1 cellular context compared by ENCODE assay signal in the genomic region with DNA sequence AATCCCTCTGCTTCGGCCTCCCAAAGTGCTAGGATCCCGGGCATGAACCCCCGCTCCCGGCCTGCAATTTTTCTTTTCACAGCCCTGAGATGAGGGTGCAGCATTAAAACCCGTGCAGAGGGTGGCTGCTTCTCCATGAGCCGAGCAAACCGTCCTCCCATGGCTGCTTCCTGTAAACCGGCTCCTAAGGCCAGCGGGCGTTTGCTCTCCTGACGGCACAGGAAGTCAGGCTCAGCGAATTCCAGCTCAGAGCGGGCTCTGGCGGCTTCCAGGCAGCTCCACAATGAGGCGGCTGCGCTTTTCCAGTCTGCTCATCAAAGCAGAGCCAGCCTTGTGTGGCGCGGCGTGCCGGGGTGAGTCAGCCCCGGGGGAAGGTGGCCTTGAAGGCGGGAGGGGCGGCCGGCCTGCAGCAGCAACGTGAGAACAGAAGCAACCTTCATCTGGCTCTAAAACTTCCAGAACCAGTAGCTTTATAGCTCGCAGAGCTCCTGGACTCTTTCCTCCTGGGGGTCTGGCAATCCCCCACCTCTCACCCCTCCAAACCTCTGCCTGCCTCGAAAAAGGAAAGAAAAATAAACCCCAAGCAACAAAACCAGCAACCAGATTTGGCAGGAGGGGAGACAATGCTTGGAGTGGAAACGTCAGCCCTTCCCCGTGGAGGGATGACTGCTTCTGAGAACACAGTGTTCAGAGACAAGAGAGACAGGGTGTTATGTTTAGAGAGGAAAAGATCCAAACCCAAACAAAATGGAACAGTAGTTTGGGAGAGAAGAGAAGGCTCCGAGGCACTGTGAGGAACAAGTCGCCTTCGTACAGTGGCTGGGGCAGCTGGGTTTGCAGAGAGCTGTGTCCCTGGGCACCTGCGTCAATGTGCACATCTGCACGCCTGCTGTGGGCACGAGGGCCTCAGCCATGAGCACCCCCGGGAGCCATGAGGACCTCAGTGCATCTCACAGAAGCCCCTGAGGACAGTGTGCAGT.
A peak's percentile ranks its signal among the peaks of the same experiment; 100 is the strongest.
TF ChIP-seq lines count a peak whose summit lies in the region.

No MANE protein-coding gene starts in this region.

TF ChIP-seq in HepG2, 621 proteins besides CTCF, POLR2A, EP300 and RAD21 (continued from another document and continues in another):
- TF ChIP-seq, protein P1, sequence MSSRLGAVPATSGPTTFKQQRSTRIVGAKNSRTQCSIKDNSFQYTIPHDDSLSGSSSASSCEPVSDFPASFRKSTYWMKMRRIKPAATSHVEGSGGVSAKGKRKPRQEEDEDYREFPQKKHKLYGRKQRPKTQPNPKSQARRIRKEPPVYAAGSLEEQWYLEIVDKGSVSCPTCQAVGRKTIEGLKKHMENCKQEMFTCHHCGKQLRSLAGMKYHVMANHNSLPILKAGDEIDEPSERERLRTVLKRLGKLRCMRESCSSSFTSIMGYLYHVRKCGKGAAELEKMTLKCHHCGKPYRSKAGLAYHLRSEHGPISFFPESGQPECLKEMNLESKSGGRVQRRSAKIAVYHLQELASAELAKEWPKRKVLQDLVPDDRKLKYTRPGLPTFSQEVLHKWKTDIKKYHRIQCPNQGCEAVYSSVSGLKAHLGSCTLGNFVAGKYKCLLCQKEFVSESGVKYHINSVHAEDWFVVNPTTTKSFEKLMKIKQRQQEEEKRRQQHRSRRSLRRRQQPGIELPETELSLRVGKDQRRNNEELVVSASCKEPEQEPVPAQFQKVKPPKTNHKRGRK (CRISPR knock-in tag; IDR thresholded peaks at IDR 0.05): no peak
- TF ChIP-seq FOXM1 (CRISPR knock-in tag; IDR thresholded peaks at IDR 0.05) (no peak), HOXA3 (CRISPR knock-in tag; IDR thresholded peaks at IDR 0.05) (peak; percentile 94), ZNF253 (CRISPR knock-in tag; IDR thresholded peaks at IDR 0.05; ENCODE audit: borderline replicate concordance) (no peak), NR2F6 (IDR thresholded peaks at IDR 0.05) (no peak), NR2F6 (CRISPR knock-in tag; IDR thresholded peaks at IDR 0.05) (peak; percentile 83), THAP11 (CRISPR knock-in tag; IDR thresholded peaks at IDR 0.05) (peak; percentile 68), ZNF510 (CRISPR knock-in tag; IDR thresholded peaks at IDR 0.05; ENCODE audit: low read depth) (no peak), TGIF2 (CRISPR knock-in tag; IDR thresholded peaks at IDR 0.05) (peak; percentile 85), FOSL2 (CRISPR knock-in tag; IDR thresholded peaks at IDR 0.05) (peak; percentile 99), HIVEP1 (CRISPR knock-in tag; IDR thresholded peaks at IDR 0.05) (no peak), ZNF652 (CRISPR knock-in tag; IDR thresholded peaks at IDR 0.05; ENCODE audit: borderline replicate concordance, low read depth) (no peak), ZNF550 (CRISPR knock-in tag; IDR thresholded peaks at IDR 0.05; ENCODE audit: borderline replicate concordance) (no peak), ADNP (CRISPR knock-in tag; IDR thresholded peaks at IDR 0.05) (no peak), JUND (CRISPR knock-in tag; IDR thresholded peaks at IDR 0.05) (peak; percentile 92), ZNF34 (CRISPR knock-in tag; IDR thresholded peaks at IDR 0.05; ENCODE audit: borderline replicate concordance) (no peak), ZNF577 (CRISPR knock-in tag; IDR thresholded peaks at IDR 0.05; ENCODE audit: borderline replicate concordance, low read depth) (no peak), GATAD2A (CRISPR knock-in tag; IDR thresholded peaks at IDR 0.05) (peak; percentile 86), CEBPB (IDR thresholded peaks at IDR 0.05; ENCODE audit: borderline replicate concordance, low read depth, low read length) (no peak), PHF5A (CRISPR knock-in tag; IDR thresholded peaks at IDR 0.05; ENCODE audit: low read depth, unreplicated experiment) (peak; percentile 70), REXO4 (CRISPR knock-in tag; IDR thresholded peaks at IDR 0.05; ENCODE audit: borderline replicate concordance) (no peak), RELA (CRISPR knock-in tag; IDR thresholded peaks at IDR 0.05) (peak; percentile 88; the same call in 1 of the 2 replicates), PPARG (CRISPR knock-in tag; conservative IDR thresholded peaks at IDR 0.05) (peak; percentile 72), TCF7 (IDR thresholded peaks at IDR 0.05; ENCODE audit: low read depth) (peak; percentile 79), ATF7 (IDR thresholded peaks at IDR 0.05) (no peak), ATF7 (CRISPR knock-in tag; IDR thresholded peaks at IDR 0.05) (peak; percentile 69; the same call in 1 of the 2 replicates), ZNF33B (CRISPR knock-in tag; IDR thresholded peaks at IDR 0.05) (no peak), MTF2 (CRISPR knock-in tag; IDR thresholded peaks at IDR 0.05; ENCODE audit: borderline replicate concordance) (no peak), AGO1 (IDR thresholded peaks at IDR 0.05; ENCODE audit: low read depth, low read length, poor library complexity, severe bottlenecking) (no peak), ZSCAN20 (CRISPR knock-in tag; IDR thresholded peaks at IDR 0.05; ENCODE audit: borderline replicate concordance) (peak; percentile 15; the same call in 1 of the 2 replicates), MYNN (CRISPR knock-in tag; IDR thresholded peaks at IDR 0.05; ENCODE audit: low read depth) (no peak), ZNF24 (IDR thresholded peaks at IDR 0.05) (no peak), NBN (conservative IDR thresholded peaks at IDR 0.05) (no peak), AKAP8 (CRISPR knock-in tag; IDR thresholded peaks at IDR 0.05) (no peak)
- TF ChIP-seq, protein P2, sequence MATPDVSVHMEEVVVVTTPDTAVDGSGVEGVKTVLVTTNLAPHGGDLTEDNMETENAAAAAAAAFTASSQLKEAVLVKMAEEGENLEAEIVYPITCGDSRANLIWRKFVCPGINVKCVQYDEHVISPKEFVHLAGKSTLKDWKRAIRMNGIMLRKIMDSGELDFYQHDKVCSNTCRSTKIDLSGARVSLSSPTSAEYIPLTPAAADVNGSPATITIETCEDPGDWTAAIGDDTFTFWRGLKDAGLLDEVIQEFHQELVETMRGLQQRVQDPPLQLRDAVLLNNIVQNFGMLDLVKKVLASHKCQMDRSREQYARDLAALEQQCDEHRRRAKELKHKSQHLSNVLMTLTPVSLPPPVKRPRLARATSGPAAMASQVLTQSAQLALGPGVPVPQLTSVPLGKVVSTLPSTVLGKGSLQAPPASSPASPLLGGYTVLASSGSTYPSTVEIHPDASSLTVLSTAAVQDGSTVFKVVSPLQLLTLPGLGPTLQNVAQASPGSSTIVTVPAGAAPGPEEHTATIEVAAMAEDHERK (CRISPR knock-in tag; IDR thresholded peaks at IDR 0.05; ENCODE audit: low read depth): no peak
- TF ChIP-seq, protein P3, sequence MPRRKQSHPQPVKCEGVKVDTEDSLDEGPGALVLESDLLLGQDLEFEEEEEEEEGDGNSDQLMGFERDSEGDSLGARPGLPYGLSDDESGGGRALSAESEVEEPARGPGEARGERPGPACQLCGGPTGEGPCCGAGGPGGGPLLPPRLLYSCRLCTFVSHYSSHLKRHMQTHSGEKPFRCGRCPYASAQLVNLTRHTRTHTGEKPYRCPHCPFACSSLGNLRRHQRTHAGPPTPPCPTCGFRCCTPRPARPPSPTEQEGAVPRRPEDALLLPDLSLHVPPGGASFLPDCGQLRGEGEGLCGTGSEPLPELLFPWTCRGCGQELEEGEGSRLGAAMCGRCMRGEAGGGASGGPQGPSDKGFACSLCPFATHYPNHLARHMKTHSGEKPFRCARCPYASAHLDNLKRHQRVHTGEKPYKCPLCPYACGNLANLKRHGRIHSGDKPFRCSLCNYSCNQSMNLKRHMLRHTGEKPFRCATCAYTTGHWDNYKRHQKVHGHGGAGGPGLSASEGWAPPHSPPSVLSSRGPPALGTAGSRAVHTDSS (CRISPR knock-in tag; conservative IDR thresholded peaks at IDR 0.05): no peak
- TF ChIP-seq, protein P4, sequence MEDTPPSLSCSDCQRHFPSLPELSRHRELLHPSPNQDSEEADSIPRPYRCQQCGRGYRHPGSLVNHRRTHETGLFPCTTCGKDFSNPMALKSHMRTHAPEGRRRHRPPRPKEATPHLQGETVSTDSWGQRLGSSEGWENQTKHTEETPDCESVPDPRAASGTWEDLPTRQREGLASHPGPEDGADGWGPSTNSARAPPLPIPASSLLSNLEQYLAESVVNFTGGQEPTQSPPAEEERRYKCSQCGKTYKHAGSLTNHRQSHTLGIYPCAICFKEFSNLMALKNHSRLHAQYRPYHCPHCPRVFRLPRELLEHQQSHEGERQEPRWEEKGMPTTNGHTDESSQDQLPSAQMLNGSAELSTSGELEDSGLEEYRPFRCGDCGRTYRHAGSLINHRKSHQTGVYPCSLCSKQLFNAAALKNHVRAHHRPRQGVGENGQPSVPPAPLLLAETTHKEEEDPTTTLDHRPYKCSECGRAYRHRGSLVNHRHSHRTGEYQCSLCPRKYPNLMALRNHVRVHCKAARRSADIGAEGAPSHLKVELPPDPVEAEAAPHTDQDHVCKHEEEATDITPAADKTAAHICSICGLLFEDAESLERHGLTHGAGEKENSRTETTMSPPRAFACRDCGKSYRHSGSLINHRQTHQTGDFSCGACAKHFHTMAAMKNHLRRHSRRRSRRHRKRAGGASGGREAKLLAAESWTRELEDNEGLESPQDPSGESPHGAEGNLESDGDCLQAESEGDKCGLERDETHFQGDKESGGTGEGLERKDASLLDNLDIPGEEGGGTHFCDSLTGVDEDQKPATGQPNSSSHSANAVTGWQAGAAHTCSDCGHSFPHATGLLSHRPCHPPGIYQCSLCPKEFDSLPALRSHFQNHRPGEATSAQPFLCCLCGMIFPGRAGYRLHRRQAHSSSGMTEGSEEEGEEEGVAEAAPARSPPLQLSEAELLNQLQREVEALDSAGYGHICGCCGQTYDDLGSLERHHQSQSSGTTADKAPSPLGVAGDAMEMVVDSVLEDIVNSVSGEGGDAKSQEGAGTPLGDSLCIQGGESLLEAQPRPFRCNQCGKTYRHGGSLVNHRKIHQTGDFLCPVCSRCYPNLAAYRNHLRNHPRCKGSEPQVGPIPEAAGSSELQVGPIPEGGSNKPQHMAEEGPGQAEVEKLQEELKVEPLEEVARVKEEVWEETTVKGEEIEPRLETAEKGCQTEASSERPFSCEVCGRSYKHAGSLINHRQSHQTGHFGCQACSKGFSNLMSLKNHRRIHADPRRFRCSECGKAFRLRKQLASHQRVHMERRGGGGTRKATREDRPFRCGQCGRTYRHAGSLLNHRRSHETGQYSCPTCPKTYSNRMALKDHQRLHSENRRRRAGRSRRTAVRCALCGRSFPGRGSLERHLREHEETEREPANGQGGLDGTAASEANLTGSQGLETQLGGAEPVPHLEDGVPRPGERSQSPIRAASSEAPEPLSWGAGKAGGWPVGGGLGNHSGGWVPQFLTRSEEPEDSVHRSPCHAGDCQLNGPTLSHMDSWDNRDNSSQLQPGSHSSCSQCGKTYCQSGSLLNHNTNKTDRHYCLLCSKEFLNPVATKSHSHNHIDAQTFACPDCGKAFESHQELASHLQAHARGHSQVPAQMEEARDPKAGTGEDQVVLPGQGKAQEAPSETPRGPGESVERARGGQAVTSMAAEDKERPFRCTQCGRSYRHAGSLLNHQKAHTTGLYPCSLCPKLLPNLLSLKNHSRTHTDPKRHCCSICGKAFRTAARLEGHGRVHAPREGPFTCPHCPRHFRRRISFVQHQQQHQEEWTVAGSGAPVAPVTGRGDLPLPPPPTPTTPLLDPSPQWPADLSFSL (CRISPR knock-in tag; IDR thresholded peaks at IDR 0.05): peak; percentile 20; the same call in 1 of the 2 replicates
- TF ChIP-seq, protein P5, sequence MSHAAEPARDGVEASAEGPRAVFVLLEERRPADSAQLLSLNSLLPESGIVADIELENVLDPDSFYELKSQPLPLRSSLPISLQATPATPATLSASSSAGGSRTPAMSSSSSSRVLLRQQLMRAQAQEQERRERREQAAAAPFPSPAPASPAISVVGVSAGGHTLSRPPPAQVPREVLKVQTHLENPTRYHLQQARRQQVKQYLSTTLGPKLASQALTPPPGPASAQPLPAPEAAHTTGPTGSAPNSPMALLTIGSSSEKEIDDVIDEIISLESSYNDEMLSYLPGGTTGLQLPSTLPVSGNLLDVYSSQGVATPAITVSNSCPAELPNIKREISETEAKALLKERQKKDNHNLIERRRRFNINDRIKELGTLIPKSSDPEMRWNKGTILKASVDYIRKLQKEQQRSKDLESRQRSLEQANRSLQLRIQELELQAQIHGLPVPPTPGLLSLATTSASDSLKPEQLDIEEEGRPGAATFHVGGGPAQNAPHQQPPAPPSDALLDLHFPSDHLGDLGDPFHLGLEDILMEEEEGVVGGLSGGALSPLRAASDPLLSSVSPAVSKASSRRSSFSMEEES (CRISPR knock-in tag; IDR thresholded peaks at IDR 0.05): peak; percentile 89
- TF ChIP-seq, protein P6, sequence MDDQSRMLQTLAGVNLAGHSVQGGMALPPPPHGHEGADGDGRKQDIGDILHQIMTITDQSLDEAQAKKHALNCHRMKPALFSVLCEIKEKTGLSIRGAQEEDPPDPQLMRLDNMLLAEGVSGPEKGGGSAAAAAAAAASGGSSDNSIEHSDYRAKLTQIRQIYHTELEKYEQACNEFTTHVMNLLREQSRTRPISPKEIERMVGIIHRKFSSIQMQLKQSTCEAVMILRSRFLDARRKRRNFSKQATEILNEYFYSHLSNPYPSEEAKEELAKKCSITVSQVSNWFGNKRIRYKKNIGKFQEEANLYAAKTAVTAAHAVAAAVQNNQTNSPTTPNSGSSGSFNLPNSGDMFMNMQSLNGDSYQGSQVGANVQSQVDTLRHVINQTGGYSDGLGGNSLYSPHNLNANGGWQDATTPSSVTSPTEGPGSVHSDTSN (CRISPR knock-in tag; IDR thresholded peaks at IDR 0.05; ENCODE audit: borderline replicate concordance): no peak
